ENCODE assay signal across 14 cellular contexts in genomic region chr11:34653031-34653430, GRCh38. TPM values are rescaled to one million over a fixed set of nuclear protein-coding genes. Genes with fewer than 3 reads are reported as not detected.
DNase-seq lines count a peak whose midpoint lies in the region; ATAC-seq, FAIRE-seq and TF ChIP-seq lines count a peak whose summit lies in the region.
"Had no signal": no experiment of that assay in that cellular context is flagged by ENCODE, and none has a peak within 500 bp of the region (broad histone marks: within the 10 kb centered on the region; RNA-seq: fewer than 3 reads in every experiment).

No MANE protein-coding gene starts in this region.

- H3K79me2 ChIP-seq in OCI-LY3 (ENCODE audit: low read length) (no peaks in the 10 kb centered on the region), GM23338 (replicated peaks; ENCODE audit: insufficient read depth) (no peaks in the 10 kb centered on the region)

- H3K9me3 ChIP-seq in A549: peaks cover 7% of the 10 kb centered on the region; the same call in 1 of the 3 replicates
- no peaks in the 10 kb centered on the region for H3K9me3 ChIP-seq in OCI-LY3 (ENCODE audit: insufficient read depth, low read length)
- H3K9me3 ChIP-seq in HAP-1: no peaks in the 10 kb centered on the region
- H3K9me3 ChIP-seq: tibial artery had no signal

- no peak for TF ChIP-seq POLR2A in A549 (IDR thresholded peaks at IDR 0.05; ENCODE audit: low read length)

- peak overlapping the region; percentile 86 for H3K4me2 ChIP-seq in A549
- H3K4me2 ChIP-seq in OCI-LY3 (ENCODE audit: low read length): peak overlapping the region; percentile 95
- H3K4me2 ChIP-seq in GM23338: no peak overlapping the region

- POLR2A ChIA-PET in A549 (lab: Yijun Ruan, JAX): interaction anchor here (0.6 to 5.8 kb wide), 4 partner anchors 12 to 64 kb away, joined by 3 to 98 read pairs (median 43); no protein-coding TSS in a partner anchor
- POLR2A ChIA-PET in HEK293T (lab: Yijun Ruan, JAX): no interaction called here

- TF ChIP-seq EP300 in A549 (IDR thresholded peaks at IDR 0.05): no peak

- H3K4me3 ChIP-seq in A549: no peak overlapping the region
- peak overlapping the region; percentile 69 for H3K4me3 ChIP-seq in OCI-LY3 (ENCODE audit: low read length)
- no peak overlapping the region for H3K4me3 ChIP-seq in HAP-1
- H3K4me3 ChIP-seq in GM23338: no peak overlapping the region
- H3K4me3 ChIP-seq: tibial artery had no signal

- no peaks in the 10 kb centered on the region for H3F3A ChIP-seq in GM23338 (replicated peaks; ENCODE audit: low read depth)

- H3K27ac ChIP-seq in A549 (peak overlapping the region; percentile 94 to 99), OCI-LY3 (ENCODE audit: low read length) (peak overlapping the region; percentile 97), GM23338 (ENCODE audit: low read depth) (no peak overlapping the region)
- H3K27ac ChIP-seq: tibial artery had no signal

- no peaks in the 10 kb centered on the region for H3K27me3 ChIP-seq in OCI-LY3 (ENCODE audit: low read depth, low read length)
- no peaks in the 10 kb centered on the region for H3K27me3 ChIP-seq in HAP-1 (ENCODE audit: low read depth)
- no peaks in the 10 kb centered on the region for H3K27me3 ChIP-seq in GM23338 (ENCODE audit: insufficient read depth)

- WGBS in A549 (ENCODE audit: missing lambda C conversion rate): 84% methylated on average over 3 of the region's 3 CpGs

- peaks cover 84% of the 10 kb centered on the region for H3K36me3 Mint-ChIP-seq in dendritic cell treated with granulocyte-macrophage colony-stimulating factor and Interleukin-4, amounts not matched to agents 40 ng/mL and 50 ng/mL, for 4 days (ENCODE audit: low read depth)
- no peaks in the 10 kb centered on the region for H3K36me3 Mint-ChIP-seq in nephron progenitor cell (ENCODE audit: low read depth)
- no peaks in the 10 kb centered on the region for H3K36me3 Mint-ChIP-seq in GM23338 (ENCODE audit: low read depth)
- H3K36me3 Mint-ChIP-seq: brain, T-cell had no signal

- peak overlapping the region; percentile 64 for H3K9ac ChIP-seq in OCI-LY3 (ENCODE audit: low read length)

- H4K20me1 ChIP-seq in OCI-LY3 (ENCODE audit: insufficient read depth, low read length): no peaks in the 10 kb centered on the region
- H4K20me1 ChIP-seq in GM23338 (replicated peaks; ENCODE audit: insufficient read depth): no peaks in the 10 kb centered on the region

- H2AFZ ChIP-seq in OCI-LY3 (ENCODE audit: low read depth, low read length) (no peak overlapping the region), GM23338 (no peak overlapping the region)

- in situ Hi-C loops in HAP-1 (cut with MboI; ENCODE audit: low sequenced_read_pairs): no loop called here

- H3K27ac Mint-ChIP-seq in dendritic cell treated with granulocyte-macrophage colony-stimulating factor and Interleukin-4, amounts not matched to agents 40 ng/mL and 50 ng/mL, for 4 days: peak overlapping the region; percentile 71
- H3K27ac Mint-ChIP-seq in nephron progenitor cell: peak overlapping the region; percentile 65
- H3K27ac Mint-ChIP-seq in GM23338: no peak overlapping the region
- H3K27ac Mint-ChIP-seq: activated T-helper 17 cell treated with anti-CD3 and anti-CD28 coated beads, Interleukin-2, amount 50 U/mL, for 72 hours; T-cell had no signal

- H3K36me3 ChIP-seq in OCI-LY3 (replicated peaks; ENCODE audit: low read depth, low read length) (no peaks in the 10 kb centered on the region), HAP-1 (replicated peaks) (no peaks in the 10 kb centered on the region), GM23338 (ENCODE audit: insufficient read depth) (no peaks in the 10 kb centered on the region)
- H3K36me3 ChIP-seq: tibial artery had no signal

- TF ChIP-seq CTCF in A549 (IDR thresholded peaks at IDR 0.05) (no peak), OCI-LY3 (IDR thresholded peaks at IDR 0.05; ENCODE audit: low read depth, low read length) (no peak; the same call in 1 of the 2 replicates), nephron progenitor cell (IDR thresholded peaks at IDR 0.05) (no peak), GM23338 (conservative IDR thresholded peaks at IDR 0.05; ENCODE audit: low read depth in 2 of 2) (no peak)

- intact Hi-C loops in dendritic cell treated with granulocyte-macrophage colony-stimulating factor and Interleukin-4, amounts not matched to agents 40 ng/mL and 50 ng/mL, for 4 days (cut with micrococcal nuclease): loop anchor here (5.0 kb wide), 2 partner anchors 41 to 61 kb away; no protein-coding TSS in a partner anchor

- H3K9me2 ChIP-seq in GM23338 (ENCODE audit: insufficient read depth): peaks cover 5% of the 10 kb centered on the region; the same call in 1 of the 2 replicates

- peaks cover 71% of the 10 kb centered on the region for H3K4me1 Mint-ChIP-seq in dendritic cell treated with granulocyte-macrophage colony-stimulating factor and Interleukin-4, amounts not matched to agents 40 ng/mL and 50 ng/mL, for 4 days (ENCODE audit: low read depth)
- peaks cover 38% of the 10 kb centered on the region for H3K4me1 Mint-ChIP-seq in nephron progenitor cell
- H3K4me1 Mint-ChIP-seq in GM23338: peaks cover 37% of the 10 kb centered on the region

- no peak for TF ChIP-seq RAD21 in A549 (conservative IDR thresholded peaks at IDR 0.05 in 1 of 2, IDR thresholded peaks at IDR 0.05 in 1 of 2)

- H3K4me1 ChIP-seq in A549: peaks cover 51% of the 10 kb centered on the region
- peaks cover 70% of the 10 kb centered on the region for H3K4me1 ChIP-seq in OCI-LY3 (ENCODE audit: low read length)
- peaks cover 57% of the 10 kb centered on the region for H3K4me1 ChIP-seq in HAP-1
- peaks cover 43% of the 10 kb centered on the region for H3K4me1 ChIP-seq in GM23338 (ENCODE audit: insufficient read depth)
- H3K4me1 ChIP-seq: tibial artery had no signal

- CTCF ChIA-PET in A549 (lab: Yijun Ruan, JAX): interaction anchor here (1.0 to 5.6 kb wide), 6 partner anchors 12 to 246 kb away, joined by 3 to 68 read pairs (median 15); no protein-coding TSS in a partner anchor
- CTCF ChIA-PET in HEK293T (lab: Yijun Ruan, JAX): no interaction called here

- H3K4me3 Mint-ChIP-seq in dendritic cell treated with granulocyte-macrophage colony-stimulating factor and Interleukin-4, amounts not matched to agents 40 ng/mL and 50 ng/mL, for 4 days: no peak overlapping the region
- no peak overlapping the region for H3K4me3 Mint-ChIP-seq in nephron progenitor cell
- no peak overlapping the region for H3K4me3 Mint-ChIP-seq in GM23338
- H3K4me3 Mint-ChIP-seq: T-cell had no signal

- FAIRE-seq in A549 (lab: Jason Lieb, UNC): no peak

- H3K27me3 Mint-ChIP-seq in dendritic cell treated with granulocyte-macrophage colony-stimulating factor and Interleukin-4, amounts not matched to agents 40 ng/mL and 50 ng/mL, for 4 days: no peaks in the 10 kb centered on the region
- H3K27me3 Mint-ChIP-seq in nephron progenitor cell (ENCODE audit: low read depth, poor library complexity) (no peaks in the 10 kb centered on the region), GM23338 (ENCODE audit: insufficient read depth, low read depth, poor library complexity) (no peaks in the 10 kb centered on the region)

- ATAC-seq in A549: no peak
- ATAC-seq in GM23338: no peak
- ATAC-seq: activated T-helper 17 cell treated with anti-CD3 and anti-CD28 coated beads, Interleukin-2, amount 50 U/mL, for 72 hours; T-cell had no signal

- no peaks in the 10 kb centered on the region for H3K9me3 Mint-ChIP-seq in dendritic cell treated with granulocyte-macrophage colony-stimulating factor and Interleukin-4, amounts not matched to agents 40 ng/mL and 50 ng/mL, for 4 days
- no peaks in the 10 kb centered on the region for H3K9me3 Mint-ChIP-seq in nephron progenitor cell
- 0 out of 3 replicates have a peak, but pooled peaks cover 3% of the 10 kb centered on the region for H3K9me3 Mint-ChIP-seq in GM23338
- H3K9me3 Mint-ChIP-seq: activated T-helper 17 cell treated with anti-CD3 and anti-CD28 coated beads, Interleukin-2, amount 50 U/mL, for 72 hours; brain; T-cell had no signal

- DNase-seq in A549 (ENCODE audit: low read depth in 1 of 2, low spot score in 1 of 2): no peak
- no peak for DNase-seq in nephron progenitor cell
- DNase-seq in HAP-1 (ENCODE audit: low spot score in 2 of 2): no peak
- no peak for DNase-seq in glomerular visceral epithelial cell (ENCODE audit: extremely low spot score)
- no peak for DNase-seq in HEK293T (ENCODE audit: extremely low spot score)
- no peak for DNase-seq in GM23338 (ENCODE audit: low spot score)
- DNase-seq: activated CD4-positive, alpha-beta T cell treated with anti-CD3 and anti-CD28 coated beads, Interleukin-2, amount 50 U/mL, for 1 hour; DMS53; T-cell; tibial artery had no signal

TF ChIP-seq in A549, 52 proteins besides CTCF, POLR2A, EP300 and RAD21 (continues in another document):
- TF ChIP-seq RFX5 (IDR thresholded peaks at IDR 0.05): no peak
- TF ChIP-seq RNF2 (IDR thresholded peaks at IDR 0.05; ENCODE audit: borderline replicate concordance, low read depth): no peak
- TF ChIP-seq TP53 (CRISPR knock-in tag; IDR thresholded peaks at IDR 0.05): no peak

TF ChIP-seq in HEK293T, 16 proteins besides CTCF, POLR2A, EP300 and RAD21 (continues in another document):
- TF ChIP-seq FOXK2 (IDR thresholded peaks at IDR 0.05) (no peak), SUZ12 (IDR thresholded peaks at IDR 0.05) (no peak), FOXM1 (IDR thresholded peaks at IDR 0.05; ENCODE audit: borderline replicate concordance) (no peak), HDGF (IDR thresholded peaks at IDR 0.05; ENCODE audit: borderline replicate concordance) (no peak), BHLHE40 (IDR thresholded peaks at IDR 0.05; ENCODE audit: borderline replicate concordance) (no peak), SP1 (IDR thresholded peaks at IDR 0.05) (no peak), FOXA1 (IDR thresholded peaks at IDR 0.05) (no peak), NFRKB (IDR thresholded peaks at IDR 0.05) (no peak), ZNF384 (IDR thresholded peaks at IDR 0.05) (no peak)

TF ChIP-seq in GM23338, 12 proteins besides CTCF, POLR2A, EP300 and RAD21 (continues in another document):
- TF ChIP-seq CREB1 (CRISPR knock-in tag; IDR thresholded peaks at IDR 0.05; ENCODE audit: low read depth) (no peak), EZH2phosphoT487 (IDR thresholded peaks at IDR 0.05; ENCODE audit: unreplicated experiment) (no peak), STAT1 (IDR thresholded peaks at IDR 0.05; ENCODE audit: unreplicated experiment) (no peak)

RNA-seq across cellular contexts. Expression of gene EHF, which starts 32.1 kb away (rescaled TPM):
- polyA plus RNA-seq in A549 (2011; rRNA removed): 4.9 and 5.4 TPM in 2 replicates
- polyA plus RNA-seq in A549 (2012; cell fraction: cytosol; rRNA removed): 0.96 and 1.3 TPM in 2 replicates
- 1.0 TPM in 2 replicates for polyA plus RNA-seq in A549 (2012; cell fraction: nucleus; rRNA removed)
- 6.0 to 7.8 TPM (median 7.0 TPM) in 3 replicates for polyA plus RNA-seq in A549 (2017; fragmentation: RNase III; extraction: RNeasy Plus Mini Kit Qiagen cat#74134 plus additional on column Dnase treatment)
- 19.9 and 22.1 TPM in 2 replicates for polyA minus RNA-seq in A549 (2011; rRNA and poly(A)+ RNA removed)
- total RNA-seq in GM23338 (2014; rRNA removed; shearing (Covaris generic)): not detected in 2 replicates
- polyA plus RNA-seq in GM23338 (2016; fragmentation: Nextera tagmentation; extraction: Ambion mirVana): not detected in 2 replicates
